17 cellular contexts compared by ENCODE assay signal in the genomic region with DNA sequence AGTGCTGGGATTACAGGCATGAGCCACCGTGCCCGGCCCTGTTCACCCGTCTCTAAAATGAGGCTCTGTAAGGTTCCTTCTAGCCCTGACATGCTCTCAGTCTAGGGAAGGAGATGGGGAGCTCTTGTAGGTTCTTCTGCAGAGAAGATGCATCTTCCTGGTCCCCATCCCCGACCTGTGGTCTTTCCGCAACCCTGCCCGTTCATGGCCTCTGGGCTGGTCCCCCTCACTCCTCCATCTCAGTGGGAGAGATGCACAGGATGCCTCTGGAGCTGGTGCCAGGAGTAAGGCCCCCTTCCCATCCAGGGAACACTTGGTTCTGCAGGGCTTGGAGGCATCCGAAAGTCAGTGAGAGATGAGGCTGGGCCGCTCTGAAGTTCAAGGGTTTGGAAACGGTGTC.
DNase-seq lines count a peak whose midpoint lies in the region; ATAC-seq, FAIRE-seq and TF ChIP-seq lines count a peak whose summit lies in the region.
"Had no signal": no experiment of that assay in that cellular context is flagged by ENCODE, and none has a peak within 500 bp of the region (broad histone marks: within the 10 kb centered on the region; RNA-seq: fewer than 3 reads in every experiment).

No MANE protein-coding gene starts in this region.

- no peak overlapping the region for H3K14ac ChIP-seq in neuronal stem cell (ENCODE audit: low read length)

- H2BK12ac ChIP-seq in neuronal stem cell (ENCODE audit: low read length) = no peak overlapping the region

- no peak overlapping the region for H3K4me2 ChIP-seq in neuronal stem cell (ENCODE audit: insufficient read depth, low read length, poor library complexity, severe bottlenecking)
- H3K4me2 ChIP-seq: BLaER1 treated with 17β-estradiol and CSF1 and Interleukin-3, amounts not matched to agents 10 nM and 100 nM had no signal

- no peaks in the 10 kb centered on the region for H3K4me1 Mint-ChIP-seq in natural killer cell treated with Interleukin-12 subunit alpha and Interleukin-12 subunit beta and Interleukin-15 and Interleukin-18, amount 100 ng/mL, for 72 hours (ENCODE audit: low read depth in 2 of 2)
- no peaks in the 10 kb centered on the region for H3K4me1 Mint-ChIP-seq in natural killer cell
- H3K4me1 Mint-ChIP-seq: CD4-positive, CD25-positive, alpha-beta regulatory T cell had no signal

- H3K4me1 ChIP-seq in neuronal stem cell (ENCODE audit: control insufficient read depth in 2 of 2, insufficient read depth in 1 of 2, low read depth in 1 of 2, low read length in 2 of 2) (peaks cover 20 to 38% of the 10 kb centered on the region in 2 donors), gastrocnemius medialis (peaks cover 41 to 77% of the 10 kb centered on the region in 2 donors), foreskin keratinocyte (peaks cover 7% of the 10 kb centered on the region)
- H3K4me1 ChIP-seq: BLaER1 treated with 17β-estradiol and CSF1 and Interleukin-3, amounts not matched to agents 10 nM and 100 nM had no signal

- no peak overlapping the region for H3K4me3 Mint-ChIP-seq in natural killer cell treated with Interleukin-12 subunit alpha and Interleukin-12 subunit beta and Interleukin-15 and Interleukin-18, amount 100 ng/mL, for 72 hours
- H3K4me3 Mint-ChIP-seq in natural killer cell = no peak overlapping the region
- H3K4me3 Mint-ChIP-seq: CD4-positive, CD25-positive, alpha-beta regulatory T cell had no signal

- no peak overlapping the region for H3K9ac ChIP-seq in neuronal stem cell (ENCODE audit: low read depth, low read length, poor library complexity)
- H3K9ac ChIP-seq: BLaER1 treated with 17β-estradiol and CSF1 and Interleukin-3, amounts not matched to agents 10 nM and 100 nM; GM23248 had no signal

- H3K36me3 Mint-ChIP-seq in natural killer cell treated with Interleukin-12 subunit alpha and Interleukin-12 subunit beta and Interleukin-15 and Interleukin-18, amount 100 ng/mL, for 72 hours = no peaks in the 10 kb centered on the region
- H3K36me3 Mint-ChIP-seq in natural killer cell = no peaks in the 10 kb centered on the region
- H3K36me3 Mint-ChIP-seq: CD4-positive, CD25-positive, alpha-beta regulatory T cell had no signal

- in situ Hi-C loops in gastrocnemius medialis (cut with MboI; ENCODE audit: low sequenced_read_pairs in 4 of 4) = loop anchor here in 1 of 4 donors (5.0 kb wide), 1 partner anchor 80 kb away; no protein-coding TSS in a partner anchor

- DNase-seq in natural killer cell treated with Interleukin-12 subunit alpha and Interleukin-12 subunit beta and Interleukin-15 and Interleukin-18, amount 100 ng/mL, for 72 hours (ENCODE audit: low spot score) = peak; percentile 51
- DNase-seq in natural killer cell (no peak), neuronal stem cell (ENCODE audit: low spot score) (no peak), gastrocnemius medialis (no peak), foreskin keratinocyte (no peak), D721Med (ENCODE audit: insufficient read length, low spot score) (no peak), SHP77 treated with DMSO at 0.1 percent for 48 hours (lab: John Stamatoyannopoulos, UW) (no peak)
- DNase-seq: ACHN; Calu3; CD4-positive, CD25-positive, alpha-beta regulatory T cell; DMS79; GM23248 had no signal

- H3K27ac ChIP-seq in neuronal stem cell (replicated peaks; ENCODE audit: low read length) (no peak overlapping the region), gastrocnemius medialis (peak overlapping the region in 3 of 4 donors; percentile 42 to 96 (median 61)), foreskin keratinocyte (no peak overlapping the region)
- H3K27ac ChIP-seq: BLaER1 treated with 17β-estradiol and CSF1 and Interleukin-3, amounts not matched to agents 10 nM and 100 nM; GM23248 had no signal

- H2BK120ac ChIP-seq in neuronal stem cell (ENCODE audit: low read depth, low read length) = no peak overlapping the region

- no peak for TF ChIP-seq POLR2A in gastrocnemius medialis (IDR thresholded peaks at IDR 0.05)

- intact Hi-C loops in natural killer cell (cut with micrococcal nuclease) = no loop called here
- intact Hi-C loops in gastrocnemius medialis (cut with DNase I; ENCODE audit: low total_unique reads) = loop anchor here (5.0 kb wide), 2 partner anchors 150 to 170 kb away; no protein-coding TSS in a partner anchor

- H3K4me3 ChIP-seq in neuronal stem cell (ENCODE audit: low read length in 2 of 2) (no peak overlapping the region), gastrocnemius medialis (no peak overlapping the region)
- H3K4me3 ChIP-seq: BLaER1 treated with 17β-estradiol and CSF1 and Interleukin-3, amounts not matched to agents 10 nM and 100 nM; GM12878; GM23248 had no signal

- no peak overlapping the region for H2BK15ac ChIP-seq in neuronal stem cell (ENCODE audit: low read length)

- no peak overlapping the region for H4K91ac ChIP-seq in neuronal stem cell (ENCODE audit: low read depth, low read length, poor library complexity)

- no CpG with 5 or more reads among the region's 9 CpGs for WGBS in neuronal stem cell (ENCODE audit: extremely low coverage in 2 of 2, insufficient read length in 2 of 2, insufficient replicate concordance in 1 of 2), 2 donors

- H3K9me3 Mint-ChIP-seq in natural killer cell treated with Interleukin-12 subunit alpha and Interleukin-12 subunit beta and Interleukin-15 and Interleukin-18, amount 100 ng/mL, for 72 hours = no peaks in the 10 kb centered on the region
- no peaks in the 10 kb centered on the region for H3K9me3 Mint-ChIP-seq in natural killer cell

- no peak for FAIRE-seq in D721Med (lab: Jason Lieb, UNC)
- FAIRE-seq: GM12878, GM18507, H54 had no signal

- peak overlapping the region; percentile 39 for H3K18ac ChIP-seq in neuronal stem cell (ENCODE audit: low read length)

- TF ChIP-seq CTCF in natural killer cell (IDR thresholded peaks at IDR 0.05) (no peak), gastrocnemius medialis (IDR thresholded peaks at IDR 0.05 in 4 of 5, conservative IDR thresholded peaks at IDR 0.05 in 1 of 5) (no peak), foreskin keratinocyte (conservative IDR thresholded peaks at IDR 0.05) (no peak), D721Med (IDR thresholded peaks at IDR 0.05; ENCODE audit: insufficient read depth, missing control alignments) (no peak)

- no peaks in the 10 kb centered on the region for H3K36me3 ChIP-seq in neuronal stem cell (replicated peaks in 1 of 2; ENCODE audit: control insufficient read depth in 2 of 2, insufficient read depth in 2 of 2, low read length in 2 of 2)
- H3K36me3 ChIP-seq in gastrocnemius medialis = no peaks in the 10 kb centered on the region
- H3K36me3 ChIP-seq: BLaER1 treated with 17β-estradiol and CSF1 and Interleukin-3, amounts not matched to agents 10 nM and 100 nM had no signal

- H3K79me1 ChIP-seq in neuronal stem cell (ENCODE audit: low read depth, low read length) = no peaks in the 10 kb centered on the region

- H3K27me3 Mint-ChIP-seq in natural killer cell treated with Interleukin-12 subunit alpha and Interleukin-12 subunit beta and Interleukin-15 and Interleukin-18, amount 100 ng/mL, for 72 hours = peaks cover 0 to 3% of the 10 kb centered on the region in 2 donors
- H3K27me3 Mint-ChIP-seq in natural killer cell (ENCODE audit: low read depth in 2 of 2) = peaks cover 0 to 5% of the 10 kb centered on the region in 2 donors
- H3K27me3 Mint-ChIP-seq: CD4-positive, CD25-positive, alpha-beta regulatory T cell had no signal

- H3K27ac Mint-ChIP-seq in natural killer cell treated with Interleukin-12 subunit alpha and Interleukin-12 subunit beta and Interleukin-15 and Interleukin-18, amount 100 ng/mL, for 72 hours = no peak overlapping the region
- H3K27ac Mint-ChIP-seq in natural killer cell = no peak overlapping the region
- H3K27ac Mint-ChIP-seq: CD4-positive, CD25-positive, alpha-beta regulatory T cell had no signal

- H3K27me3 ChIP-seq in neuronal stem cell (ENCODE audit: control insufficient read depth in 3 of 3, insufficient read depth in 3 of 3, low read depth in 1 of 3, low read length in 3 of 3) (no peaks in the 10 kb centered on the region), gastrocnemius medialis (no peaks in the 10 kb centered on the region), foreskin keratinocyte (no peaks in the 10 kb centered on the region)
- H3K27me3 ChIP-seq: BLaER1 treated with 17β-estradiol and CSF1 and Interleukin-3, amounts not matched to agents 10 nM and 100 nM had no signal

- H3K9me3 ChIP-seq in neuronal stem cell (replicated peaks in 1 of 2; ENCODE audit: control insufficient read depth in 2 of 2, insufficient read depth in 1 of 2, low read depth in 1 of 2, low read length in 2 of 2) (no peaks in the 10 kb centered on the region), gastrocnemius medialis (no peaks in the 10 kb centered on the region)
- H3K9me3 ChIP-seq: BLaER1 treated with 17β-estradiol and CSF1 and Interleukin-3, amounts not matched to agents 10 nM and 100 nM had no signal

- no peak overlapping the region for H3K4ac ChIP-seq in neuronal stem cell (ENCODE audit: low read length)

- no peak overlapping the region for H2AFZ ChIP-seq in neuronal stem cell (ENCODE audit: low read length)
- H2AFZ ChIP-seq: GM23248 had no signal

- no peak overlapping the region for H3K23ac ChIP-seq in neuronal stem cell (ENCODE audit: low read depth, low read length, poor library complexity)

- H4K8ac ChIP-seq in neuronal stem cell (ENCODE audit: low read depth, low read length) = no peak overlapping the region

- no peak for ATAC-seq in natural killer cell treated with Interleukin-12 subunit alpha and Interleukin-12 subunit beta and Interleukin-15 and Interleukin-18, amount 100 ng/mL, for 72 hours
- ATAC-seq in natural killer cell = no peak
- no peak for ATAC-seq in gastrocnemius medialis
- ATAC-seq in foreskin keratinocyte = no peak
- ATAC-seq: GM12878, HCT116 had no signal

- no peak overlapping the region for H2BK5ac ChIP-seq in neuronal stem cell (ENCODE audit: low read length)

- peak overlapping the region; percentile 53 for H2AK5ac ChIP-seq in neuronal stem cell (ENCODE audit: low read depth, low read length)

Comparison
In these comparisons a context has a peak if more than half of its experiments do, and no peak if none do; other contexts are left out.
1. H3K27ac ChIP-seq: peak in gastrocnemius medialis (3 of 4); none in neuronal stem cell (single experiment) and foreskin keratinocyte (single experiment).